In genomic region chr4:7041851-7042696, GRCh38 we compare ENCODE assay signal across 8 cellular contexts. TPM values are rescaled to one million over a fixed set of nuclear protein-coding genes. Genes with fewer than 3 reads are reported as not detected.
A peak's percentile ranks its signal among the peaks of the same experiment; 100 is the strongest.
DNase-seq lines count a peak whose midpoint lies in the region; ATAC-seq and TF ChIP-seq lines count a peak whose summit lies in the region.

No MANE protein-coding gene starts in this region.

- peak overlapping the region; percentile 82 to 98 for H3K4me3 Mint-ChIP-seq in activated T-cell treated with anti-CD3 and anti-CD28 coated beads, Interleukin-2, amount 50 U/mL, for 72 hours

- peaks cover 8% of the 10 kb centered on the region for H3K27me3 Mint-ChIP-seq in activated T-cell treated with anti-CD3 and anti-CD28 coated beads, Interleukin-2, amount 50 U/mL, for 72 hours (ENCODE audit: low read depth)

- no peaks in the 10 kb centered on the region for H3K9me3 Mint-ChIP-seq in activated T-cell treated with anti-CD3 and anti-CD28 coated beads, Interleukin-2, amount 50 U/mL, for 72 hours

- peaks cover 55% of the 10 kb centered on the region for H3K4me1 Mint-ChIP-seq in activated T-cell treated with anti-CD3 and anti-CD28 coated beads, Interleukin-2, amount 50 U/mL, for 72 hours (ENCODE audit: low read depth)

- DNase-seq in NCI-H2029 (lab: John Stamatoyannopoulos, UW) (peak; percentile 19), NCI-H2029 treated with DMSO at 0.1 percent for 48 hours (lab: John Stamatoyannopoulos, UW) (no peak), HFF-Myc (ENCODE audit: extremely low read depth, low read depth) (no peak), NCI-H187 treated with DMSO at 0.1 percent for 48 hours (lab: John Stamatoyannopoulos, UW) (peak; percentile 45), germinal center (ENCODE audit: low spot score) (peak; percentile 62), occipital lobe (lab: John Stamatoyannopoulos, UW) (peak; percentile 50)
- no peak for DNase-seq in activated T-cell treated with anti-CD3 and anti-CD28 coated beads, Interleukin-2, amount 50 U/mL, for 72 hours

- TF ChIP-seq CTCF in HFF-Myc (IDR thresholded peaks at IDR 0.05; ENCODE audit: low read depth, low read length, missing control alignments), result no peak

- H3K36me3 Mint-ChIP-seq in activated T-cell treated with anti-CD3 and anti-CD28 coated beads, Interleukin-2, amount 50 U/mL, for 72 hours (ENCODE audit: insufficient read depth in 2 of 2), result peaks cover 0 to 1% of the 10 kb centered on the region in 2 donors

- ATAC-seq in activated T-cell treated with anti-CD3 and anti-CD28 coated beads, Interleukin-2, amount 50 U/mL, for 72 hours (replicated peaks in 1 of 2), result peak; percentile 4 to 5
- no peak for ATAC-seq in HG02798 (IDR thresholded peaks at IDR 0.05; ENCODE audit: poor library complexity, unreplicated experiment)

- no peak overlapping the region for H3K27ac Mint-ChIP-seq in activated T-cell treated with anti-CD3 and anti-CD28 coated beads, Interleukin-2, amount 50 U/mL, for 72 hours

- peak overlapping the region; percentile 68 for H3K4me3 ChIP-seq in HFF-Myc (replicated peaks; ENCODE audit: low read depth, low read length)

RNA-seq across cellular contexts. Expression of gene TADA2B, which starts 1.1 kb away (rescaled TPM):
- total RNA-seq in activated T-cell treated with anti-CD3 and anti-CD28 coated beads, Interleukin-2, amount 50 U/mL, for 72 hours, result 10 to 100 TPM; 14.5 to 15.3 TPM
- total RNA-seq in occipital lobe, result 21.7 TPM

RNA-seq across cellular contexts. Expression of gene GRPEL1, which starts 25.8 kb away (rescaled TPM):
- total RNA-seq in activated T-cell treated with anti-CD3 and anti-CD28 coated beads, Interleukin-2, amount 50 U/mL, for 72 hours, result 10 to 100 TPM; 47.6 to 65.5 TPM
- 17.3 TPM for total RNA-seq in occipital lobe

Comparison
In these comparisons a context has a peak if more than half of its experiments do, and no peak if none do; other contexts are left out.
1. DNase-seq: peak in NCI-H2029 (single experiment), NCI-H187 treated with DMSO at 0.1 percent for 48 hours (single experiment), germinal center (single experiment) and occipital lobe (single experiment); none in NCI-H2029 treated with DMSO at 0.1 percent for 48 hours (single experiment), HFF-Myc (single experiment) and activated T-cell treated with anti-CD3 and anti-CD28 coated beads, Interleukin-2, amount 50 U/mL, for 72 hours (0 of 2).